Comparison of ENCODE assay signal across 8 cellular contexts in genomic region chr2:109611467-109612095, GRCh38. TPM values are rescaled to one million over a fixed set of nuclear protein-coding genes. Genes with fewer than 3 reads are reported as not detected.
DNase-seq lines count a peak whose midpoint lies in the region; ATAC-seq, FAIRE-seq and TF ChIP-seq lines count a peak whose summit lies in the region.

No MANE protein-coding gene starts in this region.

- peak overlapping the region; percentile 43 for H3K4me2 ChIP-seq in mesendoderm (ENCODE audit: low read length)

- peaks cover 7% of the 10 kb centered on the region for H3K4me1 ChIP-seq in mesendoderm (ENCODE audit: control insufficient read depth, low read depth, low read length)

- H4K5ac ChIP-seq in mesendoderm (ENCODE audit: low read length), result no peak overlapping the region

- no peak overlapping the region for H4K8ac ChIP-seq in mesendoderm (ENCODE audit: low read depth, low read length)

- POLR2A ChIA-PET in BJ (lab: Charles Lee), result no interaction called here

- no peak overlapping the region for H3K27ac ChIP-seq in mesendoderm (ENCODE audit: low read depth, low read length)

- H3K79me1 ChIP-seq in mesendoderm (ENCODE audit: low read length), result peaks cover 9% of the 10 kb centered on the region

- peaks cover 72% of the 10 kb centered on the region for H3K79me2 ChIP-seq in mesendoderm (ENCODE audit: control insufficient read depth, insufficient read depth, low read length)

- H3K18ac ChIP-seq in mesendoderm (ENCODE audit: low read length), result no peak overlapping the region

- no peak for TF ChIP-seq CTCF in BJ (IDR thresholded peaks at IDR 0.05; ENCODE audit: insufficient read depth, low read depth, low read length)
- TF ChIP-seq CTCF in bronchial epithelial cell (IDR thresholded peaks at IDR 0.05; ENCODE audit: insufficient read depth, low read length, severe bottlenecking), result no peak

- no peak overlapping the region for H2BK120ac ChIP-seq in mesendoderm (ENCODE audit: low read depth, low read length)

- DNase-seq in BJ (ENCODE audit: low read depth) (peak; percentile 37), LHCN-M2 (ENCODE audit: low read depth) (peak; percentile 22), bronchial epithelial cell (ENCODE audit: low read depth) (peak; percentile 44), mesendoderm (no peak), midbrain (lab: John Stamatoyannopoulos, UW) (no peak), NCI-H2081 treated with DMSO at 0.1 percent for 48 hours (lab: John Stamatoyannopoulos, UW) (no peak)

- H3K36me3 ChIP-seq in BJ (ENCODE audit: control insufficient read depth, insufficient read depth, low read length), result no peaks in the 10 kb centered on the region
- no peaks in the 10 kb centered on the region for H3K36me3 ChIP-seq in bronchial epithelial cell (ENCODE audit: control insufficient read depth, insufficient read depth, low read length)
- no peaks in the 10 kb centered on the region for H3K36me3 ChIP-seq in mesendoderm (ENCODE audit: control insufficient read depth, insufficient read depth, low read length)

- H3K4ac ChIP-seq in mesendoderm (ENCODE audit: low read depth, low read length), result no peak overlapping the region

- H3K4me3 ChIP-seq in BJ (ENCODE audit: low read depth, low read length), result peak overlapping the region; percentile 71
- no peak overlapping the region for H3K4me3 ChIP-seq in bronchial epithelial cell (ENCODE audit: low read depth, low read length)
- no peak overlapping the region for H3K4me3 ChIP-seq in mesendoderm (ENCODE audit: low read length)

- no peak overlapping the region for H2BK15ac ChIP-seq in mesendoderm (replicated peaks; ENCODE audit: low read depth)

- ATAC-seq in GM18511 (IDR thresholded peaks at IDR 0.05; ENCODE audit: unreplicated experiment) (no peak), GM21360 (IDR thresholded peaks at IDR 0.05; ENCODE audit: unreplicated experiment) (no peak)

- FAIRE-seq in bronchial epithelial cell (lab: Jason Lieb, UNC), result no peak

- peak overlapping the region; percentile 53 for H3K56ac ChIP-seq in mesendoderm (ENCODE audit: low read length)

- WGBS in mesendoderm (ENCODE audit: extremely low coverage, insufficient coverage, low lambda C conversion rate), result no CpG with 5 or more reads among the region's 5 CpGs

- H2AK5ac ChIP-seq in mesendoderm (ENCODE audit: low read length), result no peak overlapping the region

- no peak overlapping the region for H2BK5ac ChIP-seq in mesendoderm (ENCODE audit: low read length)

- H3K27me3 ChIP-seq in BJ (ENCODE audit: control insufficient read depth, insufficient read depth, low read length) (no peaks in the 10 kb centered on the region), bronchial epithelial cell (ENCODE audit: control insufficient read depth, insufficient read depth, low read length) (no peaks in the 10 kb centered on the region), mesendoderm (ENCODE audit: insufficient read depth, low read length, poor library complexity) (no peaks in the 10 kb centered on the region)

- H3K9ac ChIP-seq in mesendoderm (ENCODE audit: low read length), result peak overlapping the region; percentile 38

- CTCF ChIA-PET in BJ (lab: Yijun Ruan, JAX), result interaction anchor here (2.9 kb wide), 1 partner anchor 65 kb away, joined by 17 read pairs; no protein-coding TSS in a partner anchor

- H3K23ac ChIP-seq in mesendoderm (ENCODE audit: low read length), result no peak overlapping the region

RNA-seq across cellular contexts. Expression of gene SEPTIN10, which starts 2.2 kb away (rescaled TPM):
- polyA plus RNA-seq in BJ (2011; rRNA removed), result 68.8 and 93.2 TPM in 2 replicates
- polyA minus RNA-seq in BJ (2011; rRNA and poly(A)+ RNA removed), result 32.9 and 51.9 TPM in 2 replicates
- total RNA-seq in LHCN-M2 (2014; rRNA removed) (75.1 and 77.4 TPM in 2 replicates), bronchial epithelial cell (62.4 and 89.7 TPM in 2 replicates)
- polyA plus RNA-seq in LHCN-M2 (2012), result 35.3 TPM
- polyA plus RNA-seq in mesendoderm (2013, experiment 1 of 2), result 77.3 TPM
- polyA plus RNA-seq in mesendoderm (2013, experiment 2 of 2), result 78.7 TPM

RNA-seq across cellular contexts. Expression of gene SOWAHC, which starts 2.6 kb away (rescaled TPM):
- 5.2 and 9.1 TPM in 2 replicates for polyA plus RNA-seq in BJ (2011; rRNA removed)
- 5.3 and 5.6 TPM in 2 replicates for polyA minus RNA-seq in BJ (2011; rRNA and poly(A)+ RNA removed)
- total RNA-seq in LHCN-M2 (2014; rRNA removed) (6.4 and 7.3 TPM in 2 replicates), bronchial epithelial cell (48.4 and 63.5 TPM in 2 replicates)
- 2.2 TPM for polyA plus RNA-seq in LHCN-M2 (2012)
- 35.6 TPM for polyA plus RNA-seq in mesendoderm (2013, experiment 1 of 2)
- 35.7 TPM for polyA plus RNA-seq in mesendoderm (2013, experiment 2 of 2)

Comparison
In these comparisons a context has a peak if more than half of its experiments do, and no peak if none do; other contexts are left out.
1. DNase-seq: peak in BJ (single experiment), LHCN-M2 (single experiment) and bronchial epithelial cell (single experiment); none in mesendoderm (single experiment), midbrain (single experiment) and NCI-H2081 treated with DMSO at 0.1 percent for 48 hours (single experiment).